ENCODE assay signal across 20 cellular contexts in genomic region chr3:189529468-189529867, GRCh38.
DNase-seq lines count a peak whose midpoint lies in the region; ATAC-seq and TF ChIP-seq lines count a peak whose summit lies in the region.
"Had no signal": no experiment of that assay in that cellular context is flagged by ENCODE, and none has a peak within 500 bp of the region (broad histone marks: within the 10 kb centered on the region; RNA-seq: fewer than 3 reads in every experiment).

No MANE protein-coding gene starts in this region.

- DNase-seq in GM13976 (ENCODE audit: low spot score), result peak; percentile 4
- peak; percentile 10 to 34 for DNase-seq in activated T-cell treated with anti-CD3 and anti-CD28 coated beads, Interleukin-2, amount 50 U/mL, for 72 hours
- DNase-seq in Calu3, result no peak
- no peak for DNase-seq in GM10248 (ENCODE audit: extremely low spot score)
- no peak for DNase-seq in heart right ventricle
- no peak for DNase-seq in right cardiac atrium
- DNase-seq: activated CD4-positive, alpha-beta T cell treated with anti-CD3 and anti-CD28 coated beads for 1 hour; activated naive CD4-positive, alpha-beta T cell treated with anti-CD3 and anti-CD28 coated beads, Interleukin-2, amount 50 U/mL, for 16 hours; immature natural killer cell; mammary epithelial cell; NCI-H2029 had no signal

- H3K4me1 Mint-ChIP-seq in activated T-cell treated with anti-CD3 and anti-CD28 coated beads, Interleukin-2, amount 50 U/mL, for 72 hours (ENCODE audit: low read depth), result peaks cover 49% of the 10 kb centered on the region
- no peaks in the 10 kb centered on the region for H3K4me1 Mint-ChIP-seq in Calu3 (ENCODE audit: low read depth, unreplicated experiment)
- H3K4me1 Mint-ChIP-seq: immature natural killer cell, neural crest cell had no signal

- H3K9me3 Mint-ChIP-seq in activated T-cell treated with anti-CD3 and anti-CD28 coated beads, Interleukin-2, amount 50 U/mL, for 72 hours, result peaks cover 6 to 13% of the 10 kb centered on the region in 2 donors
- peaks cover 3% of the 10 kb centered on the region for H3K9me3 Mint-ChIP-seq in Calu3 (ENCODE audit: low read depth, unreplicated experiment)
- H3K9me3 Mint-ChIP-seq: central memory CD8-positive, alpha-beta T cell had no signal

- no peak for TF ChIP-seq CTCF in GM13976 (IDR thresholded peaks at IDR 0.05; ENCODE audit: borderline replicate concordance, control extremely low read depth, extremely low read depth, insufficient read depth, missing control alignments)
- no peak for TF ChIP-seq CTCF in Calu3 (IDR thresholded peaks at IDR 0.05; ENCODE audit: unreplicated experiment)
- TF ChIP-seq CTCF in GM10248 (IDR thresholded peaks at IDR 0.05; ENCODE audit: control extremely low read depth, extremely low read depth, low read depth, missing control alignments), result no peak
- TF ChIP-seq CTCF in heart right ventricle (IDR thresholded peaks at IDR 0.05), result no peak

- peak overlapping the region; percentile 94 for H3K27ac Mint-ChIP-seq in activated T-cell treated with anti-CD3 and anti-CD28 coated beads, Interleukin-2, amount 50 U/mL, for 72 hours
- no peak overlapping the region for H3K27ac Mint-ChIP-seq in Calu3 (ENCODE audit: unreplicated experiment)
- H3K27ac Mint-ChIP-seq: immature natural killer cell had no signal

- ATAC-seq in GM18861 (IDR thresholded peaks at IDR 0.05; ENCODE audit: unreplicated experiment) (peak; percentile 52), HG02623 (IDR thresholded peaks at IDR 0.05; ENCODE audit: unreplicated experiment) (peak; percentile 65), heart right ventricle (no peak), right cardiac atrium (no peak)
- peak; percentile 88 to 89 for ATAC-seq in activated T-cell treated with anti-CD3 and anti-CD28 coated beads, Interleukin-2, amount 50 U/mL, for 72 hours (replicated peaks in 1 of 2)
- ATAC-seq: gastroesophageal sphincter had no signal

- in situ Hi-C loops in GM13976 (cut with MboI; ENCODE audit: low sequenced_read_pairs, unreplicated experiment), result no loop called here

- 82 to 90% methylated on average over 1 of the region's 1 CpG for WGBS in heart right ventricle, 2 donors
- WGBS in right cardiac atrium, result 93% methylated on average over 1 of the region's 1 CpG

- peak overlapping the region; percentile 43 to 66 for H3K4me3 Mint-ChIP-seq in activated T-cell treated with anti-CD3 and anti-CD28 coated beads, Interleukin-2, amount 50 U/mL, for 72 hours
- H3K4me3 Mint-ChIP-seq in Calu3 (ENCODE audit: low read depth, unreplicated experiment), result no peak overlapping the region
- H3K4me3 Mint-ChIP-seq: central memory CD8-positive, alpha-beta T cell; immature natural killer cell; neural crest cell; T-helper 1 cell treated with Interleukin-12 subunit alpha and Interleukin-12 subunit beta and Interleukin-4 antibody, amounts not matched to agents 30 μg/mL and 1 μg/mL, for 36 hours had no signal

- no peaks in the 10 kb centered on the region for H3K4me1 ChIP-seq in heart right ventricle
- no peaks in the 10 kb centered on the region for H3K4me1 ChIP-seq in right cardiac atrium (ENCODE audit: control insufficient read depth, insufficient read depth, low read length)
- H3K4me1 ChIP-seq: gastroesophageal sphincter, vagina had no signal

- H3K9me3 ChIP-seq in heart right ventricle, result peaks cover 0 to 12% (median 0%) of the 10 kb centered on the region in 11 donors
- no peaks in the 10 kb centered on the region for H3K9me3 ChIP-seq in right cardiac atrium (ENCODE audit: control insufficient read depth, low read length)
- H3K9me3 ChIP-seq: vagina had no signal

- POLR2A ChIA-PET in GM10248 (lab: Yijun Ruan, JAX), result no interaction called here

- H3K36me3 Mint-ChIP-seq in activated T-cell treated with anti-CD3 and anti-CD28 coated beads, Interleukin-2, amount 50 U/mL, for 72 hours (ENCODE audit: insufficient read depth in 2 of 2), result peaks cover 4 to 9% of the 10 kb centered on the region in 2 donors
- no peaks in the 10 kb centered on the region for H3K36me3 Mint-ChIP-seq in Calu3 (ENCODE audit: insufficient read depth, unreplicated experiment)
- H3K36me3 Mint-ChIP-seq: immature natural killer cell had no signal

- H3K27me3 Mint-ChIP-seq in activated T-cell treated with anti-CD3 and anti-CD28 coated beads, Interleukin-2, amount 50 U/mL, for 72 hours (ENCODE audit: low read depth), result no peaks in the 10 kb centered on the region
- H3K27me3 Mint-ChIP-seq in Calu3 (ENCODE audit: unreplicated experiment), result no peaks in the 10 kb centered on the region
- H3K27me3 Mint-ChIP-seq: central memory CD8-positive, alpha-beta T cell had no signal

- intact Hi-C loops in Calu3 (cut with micrococcal nuclease; ENCODE audit: unreplicated experiment), result no loop called here
- intact Hi-C loops in heart right ventricle (cut with DNase I), result no loop called here
- intact Hi-C loops in right cardiac atrium (cut with DNase I), result no loop called here

- H3K27me3 ChIP-seq in heart right ventricle (no peaks in the 10 kb centered on the region), right cardiac atrium (ENCODE audit: control insufficient read depth, insufficient read depth) (no peaks in the 10 kb centered on the region)
- H3K27me3 ChIP-seq: gastroesophageal sphincter, vagina had no signal

- CTCF ChIA-PET in Calu3 (lab: Charles Lee) (no interaction called here), GM10248 (lab: Yijun Ruan, JAX) (interaction anchor here (0.7 to 2.0 kb wide), 9 partner anchors 10 to 257 kb away, joined by 3 to 10 read pairs (median 4); no protein-coding TSS in a partner anchor)

- BruUV-seq in Calu3 (replicated peaks; lab: Mats Ljungman, UMichigan), result no TSS peak

- no peaks in the 10 kb centered on the region for H3K36me3 ChIP-seq in heart right ventricle
- H3K36me3 ChIP-seq: BLaER1, gastroesophageal sphincter, vagina had no signal

- H3K4me3 ChIP-seq in heart right ventricle (no peak overlapping the region), right cardiac atrium (ENCODE audit: low read length) (no peak overlapping the region)
- H3K4me3 ChIP-seq: BLaER1, gastroesophageal sphincter, vagina had no signal

- no peak overlapping the region for H3K27ac ChIP-seq in heart right ventricle
- H3K27ac ChIP-seq in right cardiac atrium (ENCODE audit: low read length), result no peak overlapping the region
- H3K27ac ChIP-seq: BLaER1, gastroesophageal sphincter, RWPE1, vagina had no signal

Comparison
In these comparisons a context has a peak if more than half of its experiments do, and no peak if none do; other contexts are left out.
1. DNase-seq: peak in GM13976 (single experiment) and activated T-cell treated with anti-CD3 and anti-CD28 coated beads, Interleukin-2, amount 50 U/mL, for 72 hours (2 of 2); none in Calu3 (single experiment), GM10248 (single experiment), heart right ventricle (0 of 2) and right cardiac atrium (0 of 3).
2. ATAC-seq: peak in GM18861 (single experiment), HG02623 (single experiment) and activated T-cell treated with anti-CD3 and anti-CD28 coated beads, Interleukin-2, amount 50 U/mL, for 72 hours (2 of 2); none in heart right ventricle (0 of 8) and right cardiac atrium (0 of 2).